Comparison of ENCODE assay signal across 15 cellular contexts in genomic region chr1:11920239-11920903, GRCh38. TPM values are rescaled to one million over a fixed set of nuclear protein-coding genes. Genes with fewer than 3 reads are reported as not detected.
DNase-seq lines count a peak whose midpoint lies in the region; ATAC-seq and TF ChIP-seq lines count a peak whose summit lies in the region.
"Had no signal": no experiment of that assay in that cellular context is flagged by ENCODE, and none has a peak within 500 bp of the region (broad histone marks: within the 10 kb centered on the region; RNA-seq: fewer than 3 reads in every experiment).

No MANE protein-coding gene starts in this region.

- no peak for DNase-seq in activated T-cell treated with anti-CD3 and anti-CD28 coated beads, Interleukin-2, amount 50 U/mL, for 24 hours
- no peak for DNase-seq in activated T-cell treated with anti-CD3 and anti-CD28 coated beads, Interleukin-2, amount 50 U/mL, for 48 hours
- DNase-seq in cerebellum (ENCODE audit: low spot score) = peak; percentile 78
- DNase-seq in mucosa of descending colon = no peak
- DNase-seq in suprapubic skin (ENCODE audit: low spot score in 2 of 2) = no peak
- no peak for DNase-seq in GM10248 (ENCODE audit: extremely low spot score)
- no peak for DNase-seq in activated gamma-delta T cell treated with Interleukin-2 at 50 U/mL for 16 hours
- DNase-seq: activated CD4-positive, alpha-beta memory T cell treated with anti-CD3 and anti-CD28 coated beads, Interleukin-2, amount 10 ng/mL, durations not matched to agents 7 days and 5 days; activated naive CD4-positive, alpha-beta T cell treated with anti-CD3 and anti-CD28 coated beads, Interleukin-2, amount 10 ng/mL, durations not matched to agents 7 days and 5 days; OCI-M1 had no signal

- H3K4me3 Mint-ChIP-seq in activated T-cell treated with anti-CD3 and anti-CD28 coated beads, Interleukin-2, amount 50 U/mL, for 24 hours = no peak overlapping the region
- H3K4me3 Mint-ChIP-seq: activated CD4-positive, alpha-beta memory T cell treated with anti-CD3 and anti-CD28 coated beads, Interleukin-2, amount 10 ng/mL, durations not matched to agents 7 days and 5 days; activated naive CD4-positive, alpha-beta T cell treated with anti-CD3 and anti-CD28 coated beads, Interleukin-2, amount 10 ng/mL, durations not matched to agents 7 days and 5 days; T-helper 2 cell treated with Interferon-gamma antibody and Interleukin-4, amounts not matched to agents 5 μg/mL and 100 μg/mL, for 36 hours had no signal

- H3K27me3 ChIP-seq in suprapubic skin = no peaks in the 10 kb centered on the region
- H3K27me3 ChIP-seq: tibial nerve had no signal

- 39% methylated on average over 12 of the region's 12 CpGs for WGBS in suprapubic skin

- peaks cover 39% of the 10 kb centered on the region for H3K4me1 Mint-ChIP-seq in activated T-cell treated with anti-CD3 and anti-CD28 coated beads, Interleukin-2, amount 50 U/mL, for 24 hours (ENCODE audit: low read depth)

- TF ChIP-seq CTCF in mucosa of descending colon (IDR thresholded peaks at IDR 0.05) = no peak
- TF ChIP-seq CTCF in suprapubic skin (IDR thresholded peaks at IDR 0.05) = no peak
- TF ChIP-seq CTCF in GM10248 (IDR thresholded peaks at IDR 0.05; ENCODE audit: control extremely low read depth, extremely low read depth, low read depth, missing control alignments) = no peak

- peaks cover 8% of the 10 kb centered on the region for H3K36me3 ChIP-seq in mucosa of descending colon (ENCODE audit: low read depth)
- peaks cover 56% of the 10 kb centered on the region for H3K36me3 ChIP-seq in suprapubic skin

- H3K4me1 ChIP-seq in mucosa of descending colon (ENCODE audit: low read depth) = peaks cover 38% of the 10 kb centered on the region
- peaks cover 69% of the 10 kb centered on the region for H3K4me1 ChIP-seq in suprapubic skin

- peak overlapping the region; percentile 61 for H3K27ac Mint-ChIP-seq in activated T-cell treated with anti-CD3 and anti-CD28 coated beads, Interleukin-2, amount 50 U/mL, for 24 hours
- H3K27ac Mint-ChIP-seq: activated CD4-positive, alpha-beta memory T cell treated with anti-CD3 and anti-CD28 coated beads, Interleukin-2, amount 10 ng/mL, durations not matched to agents 7 days and 5 days; activated naive CD4-positive, alpha-beta T cell treated with anti-CD3 and anti-CD28 coated beads, Interleukin-2, amount 10 ng/mL, durations not matched to agents 7 days and 5 days; T-helper 2 cell treated with Interferon-gamma antibody and Interleukin-4, amounts not matched to agents 5 μg/mL and 100 μg/mL, for 36 hours had no signal

- POLR2A ChIA-PET in GM10248 (lab: Yijun Ruan, JAX) = interaction anchor here (2.4 kb wide), 1 partner anchor 11 kb away, joined by 11 read pairs; no protein-coding TSS in a partner anchor

- no peaks in the 10 kb centered on the region for H3K9me3 ChIP-seq in mucosa of descending colon
- no peaks in the 10 kb centered on the region for H3K9me3 ChIP-seq in suprapubic skin
- H3K9me3 ChIP-seq: A549, tibial nerve had no signal

- peaks cover 74% of the 10 kb centered on the region for H3K36me3 Mint-ChIP-seq in activated T-cell treated with anti-CD3 and anti-CD28 coated beads, Interleukin-2, amount 50 U/mL, for 24 hours (ENCODE audit: low read depth)

- no peak for TF ChIP-seq EP300 in suprapubic skin (IDR thresholded peaks at IDR 0.05)

- CTCF ChIA-PET in GM10248 (lab: Yijun Ruan, JAX) = no interaction called here

- peak overlapping the region; percentile 40 for H3K27ac ChIP-seq in suprapubic skin
- H3K27ac ChIP-seq: A549, KMS-11 had no signal

- H3K27me3 Mint-ChIP-seq in activated T-cell treated with anti-CD3 and anti-CD28 coated beads, Interleukin-2, amount 50 U/mL, for 24 hours = no peaks in the 10 kb centered on the region
- H3K27me3 Mint-ChIP-seq: activated CD4-positive, alpha-beta memory T cell treated with anti-CD3 and anti-CD28 coated beads, Interleukin-2, amount 10 ng/mL, durations not matched to agents 7 days and 5 days; activated naive CD4-positive, alpha-beta T cell treated with anti-CD3 and anti-CD28 coated beads, Interleukin-2, amount 10 ng/mL, durations not matched to agents 7 days and 5 days had no signal

- no peak overlapping the region for H3K4me3 ChIP-seq in mucosa of descending colon
- no peak overlapping the region for H3K4me3 ChIP-seq in suprapubic skin
- H3K4me3 ChIP-seq: A549, tibial nerve had no signal

- intact Hi-C loops in mucosa of descending colon (cut with DNase I, micrococcal nuclease) = no loop called here

- ATAC-seq in mucosa of descending colon (peak; percentile 25), HG03159 (IDR thresholded peaks at IDR 0.05; ENCODE audit: unreplicated experiment) (no peak)
- ATAC-seq: A549 had no signal

- H3K9me3 Mint-ChIP-seq in activated T-cell treated with anti-CD3 and anti-CD28 coated beads, Interleukin-2, amount 50 U/mL, for 24 hours = no peaks in the 10 kb centered on the region
- H3K9me3 Mint-ChIP-seq: activated CD4-positive, alpha-beta memory T cell treated with anti-CD3 and anti-CD28 coated beads, Interleukin-2, amount 10 ng/mL, durations not matched to agents 7 days and 5 days; activated naive CD4-positive, alpha-beta T cell treated with anti-CD3 and anti-CD28 coated beads, Interleukin-2, amount 10 ng/mL, durations not matched to agents 7 days and 5 days; T-helper 2 cell treated with Interferon-gamma antibody and Interleukin-4, amounts not matched to agents 5 μg/mL and 100 μg/mL, for 36 hours had no signal

- TF ChIP-seq POLR2A in suprapubic skin (IDR thresholded peaks at IDR 0.05) = no peak

RNA-seq across cellular contexts. Expression of gene KIAA2013, which starts 5.9 kb away (rescaled TPM):
- 17.2 TPM for total RNA-seq in cerebellum
- 100 to 1,000 TPM in 1 of 3 donors, 10 to 100 TPM in 2; 69.6 to 102 (median 88.6) TPM for total RNA-seq in mucosa of descending colon
- total RNA-seq in suprapubic skin = 10 to 100 TPM; 59.5 to 98.4 (median 78.8) TPM

RNA-seq across cellular contexts. Expression of gene PLOD1, which starts 14.1 kb away (rescaled TPM):
- total RNA-seq in cerebellum (24.5 TPM), mucosa of descending colon (10 to 100 TPM; 33.7 to 68.6 (median 35.4) TPM), suprapubic skin (10 to 100 TPM; 26.7 to 47.6 (median 37.7) TPM)

RNA-seq across cellular contexts. Expression of gene MFN2, which starts 59.9 kb away (rescaled TPM):
- 36.8 TPM for total RNA-seq in cerebellum
- 100 to 1,000 TPM; 103 to 131 (median 110) TPM for total RNA-seq in mucosa of descending colon
- total RNA-seq in suprapubic skin = 100 to 1,000 TPM; 106 to 146 (median 124) TPM
